In the genomic region with DNA sequence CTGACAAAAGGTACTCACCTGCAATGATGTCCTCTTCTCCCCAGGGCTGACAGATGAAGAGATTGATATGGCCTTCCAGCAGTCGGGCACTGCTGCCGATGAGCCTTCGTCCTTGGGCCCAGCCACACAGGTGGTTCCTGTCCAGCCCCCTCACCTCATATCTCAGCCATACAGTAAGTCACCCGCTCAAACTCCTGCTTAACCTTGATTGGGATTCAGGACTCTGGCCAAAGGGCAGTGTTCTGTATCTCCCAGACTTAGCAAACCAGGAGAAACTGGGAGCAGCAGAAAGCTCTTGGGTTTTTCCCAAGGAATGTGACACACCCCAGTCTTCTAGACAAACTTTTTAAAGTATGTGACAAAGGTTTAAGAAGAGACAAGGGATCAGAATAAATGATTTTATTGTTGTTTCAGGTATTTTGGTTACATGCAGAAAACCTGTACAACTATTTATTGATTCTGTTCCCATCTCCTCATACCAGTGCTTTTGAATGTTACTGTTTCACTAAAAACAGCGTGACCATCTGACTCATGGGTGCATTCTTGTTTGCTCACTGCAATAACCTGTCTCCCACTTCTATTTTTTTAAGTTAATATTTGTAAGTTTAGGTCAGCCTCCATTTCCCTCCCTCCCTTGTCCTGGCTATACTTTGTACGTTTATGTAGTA, we compare ENCODE assay signal across 11 cellular contexts.
A peak's percentile ranks its signal among the peaks of the same experiment; 100 is the strongest.
DNase-seq lines count a peak whose midpoint lies in the region; FAIRE-seq and TF ChIP-seq lines count a peak whose summit lies in the region.
"Had no signal": no experiment of that assay in that cellular context is flagged by ENCODE, and none has a peak within 500 bp of the region (broad histone marks: within the 10 kb centered on the region; RNA-seq: fewer than 3 reads in every experiment).

No MANE protein-coding gene starts in this region.

- H4K20me1 ChIP-seq in fibroblast of lung (ENCODE audit: control insufficient read depth, extremely low read depth, insufficient read depth, low read length) (no peaks in the 10 kb centered on the region), osteoblast (ENCODE audit: insufficient read depth, low read length) (no peaks in the 10 kb centered on the region)

- FAIRE-seq in RCC 7860 (lab: Jason Lieb, UNC), result peak; percentile 94
- FAIRE-seq: TTC549 had no signal

- H3K27me3 ChIP-seq in fibroblast of lung (ENCODE audit: control insufficient read depth, insufficient read depth, low read length) (no peaks in the 10 kb centered on the region), osteoblast (ENCODE audit: insufficient read depth, low read length) (no peaks in the 10 kb centered on the region), esophagus muscularis mucosa (no peaks in the 10 kb centered on the region), testis (no peaks in the 10 kb centered on the region)

- TF ChIP-seq CTCF in fibroblast of lung (conservative IDR thresholded peaks at IDR 0.05 in 1 of 2, IDR thresholded peaks at IDR 0.05 in 1 of 2; ENCODE audit: low read depth in 1 of 2, low read length in 2 of 2), result no peak
- no peak for TF ChIP-seq CTCF in osteoblast (IDR thresholded peaks at IDR 0.05; ENCODE audit: extremely low read depth, low read depth, low read length)
- TF ChIP-seq CTCF in esophagus muscularis mucosa (IDR thresholded peaks at IDR 0.05), result no peak
- TF ChIP-seq CTCF in testis (IDR thresholded peaks at IDR 0.05), result no peak

- H3K9me3 ChIP-seq in fibroblast of lung (ENCODE audit: control insufficient read depth, insufficient read depth, low read depth, low read length) (no peaks in the 10 kb centered on the region), osteoblast (ENCODE audit: low read depth, low read length) (no peaks in the 10 kb centered on the region), esophagus muscularis mucosa (no peaks in the 10 kb centered on the region), testis (no peaks in the 10 kb centered on the region)
- H3K9me3 ChIP-seq: thoracic aorta had no signal

- in situ Hi-C loops in Caki2 (cut with HindIII; ENCODE audit: low pct_unique_long_range_greater_than_20kb, low sequenced_read_pairs), result no loop called here

- no peak overlapping the region for H3K4me3 ChIP-seq in fibroblast of lung (replicated peaks in 1 of 4; ENCODE audit: control extremely low read depth in 1 of 4, insufficient read depth in 1 of 4, low read depth in 3 of 4, low read length in 4 of 4)
- H3K4me3 ChIP-seq in osteoblast (ENCODE audit: insufficient read depth, low read length), result no peak overlapping the region
- no peak overlapping the region for H3K4me3 ChIP-seq in esophagus muscularis mucosa
- H3K4me3 ChIP-seq in testis, result no peak overlapping the region
- H3K4me3 ChIP-seq: thoracic aorta had no signal

- H3K4me2 ChIP-seq in fibroblast of lung (ENCODE audit: extremely low read depth, insufficient read depth, low read length) (peak overlapping the region; percentile 60), osteoblast (ENCODE audit: insufficient read depth, low read length) (peak overlapping the region; percentile 62)

- H3K4me1 ChIP-seq in fibroblast of lung (ENCODE audit: control insufficient read depth, extremely low read depth, insufficient read depth, low read length), result peaks cover 5% of the 10 kb centered on the region
- H3K4me1 ChIP-seq in osteoblast (ENCODE audit: insufficient read depth, low read length), result peaks cover 14% of the 10 kb centered on the region
- H3K4me1 ChIP-seq in esophagus muscularis mucosa, result peaks cover 0 to 19% (median 4%) of the 10 kb centered on the region in 4 donors
- H3K4me1 ChIP-seq in testis, result peaks cover 13% of the 10 kb centered on the region

- H3K9ac ChIP-seq in fibroblast of lung (ENCODE audit: insufficient read depth, low read length), result no peak overlapping the region

- DNase-seq in Caki2 (ENCODE audit: low read depth) (peak; percentile 97), RCC 7860 (ENCODE audit: low spot score) (peak; percentile 81), fibroblast of lung (ENCODE audit: low read depth in 2 of 2) (peak; percentile 70 to 93), osteoblast (ENCODE audit: insufficient read length, low spot score, missing footprints) (peak; percentile 91), amygdala (lab: John Stamatoyannopoulos, UW) (no peak), esophagus muscularis mucosa (ENCODE audit: extremely low spot score) (no peak), testis (no peak)
- no peak for DNase-seq in stimulated activated CD4-positive, alpha-beta T cell treated with anti-CD3 and anti-CD28 coated beads, Interleukin-12 subunit alpha, Interleukin-12 subunit beta, amount 100 ng/mL, for 4 hours
- DNase-seq: NCI-H2029 had no signal

- no peaks in the 10 kb centered on the region for H3K79me2 ChIP-seq in fibroblast of lung (ENCODE audit: control insufficient read depth, insufficient read depth, low read length)
- no peaks in the 10 kb centered on the region for H3K79me2 ChIP-seq in osteoblast (ENCODE audit: insufficient read depth, low read length)

- H3K36me3 ChIP-seq in fibroblast of lung (ENCODE audit: control insufficient read depth, insufficient read depth, low read length) (no peaks in the 10 kb centered on the region), osteoblast (ENCODE audit: insufficient read depth, low read length) (peaks cover 3% of the 10 kb centered on the region), esophagus muscularis mucosa (peaks cover 0 to 12% (median 0%) of the 10 kb centered on the region in 4 donors), testis (ENCODE audit: low read depth, missing control alignments) (no peaks in the 10 kb centered on the region)
- H3K36me3 ChIP-seq: thoracic aorta had no signal

- H2AFZ ChIP-seq in fibroblast of lung (ENCODE audit: low read length) (no peak overlapping the region), osteoblast (ENCODE audit: low read length) (no peak overlapping the region)

- H3K27ac ChIP-seq in fibroblast of lung (ENCODE audit: insufficient read depth, low read length), result peak overlapping the region; percentile 36
- H3K27ac ChIP-seq in osteoblast (ENCODE audit: low read depth, low read length), result peak overlapping the region; percentile 80
- no peak overlapping the region for H3K27ac ChIP-seq in esophagus muscularis mucosa (replicated peaks in 1 of 4)
- H3K27ac ChIP-seq in testis, result no peak overlapping the region
- H3K27ac ChIP-seq: thoracic aorta had no signal

- no peak for TF ChIP-seq EP300 in esophagus muscularis mucosa (IDR thresholded peaks at IDR 0.05)

- 84% methylated on average over 6 of the region's 6 CpGs for WGBS in esophagus muscularis mucosa
- 60 to 68% methylated on average over 6 of the region's 6 CpGs for WGBS in testis, 2 donors

- intact Hi-C loops in esophagus muscularis mucosa (cut with DNase I), result no loop called here
- intact Hi-C loops in testis (cut with DNase I; ENCODE audit: low total_unique reads), result no loop called here

- no peak for TF ChIP-seq POLR2A in esophagus muscularis mucosa (IDR thresholded peaks at IDR 0.05; ENCODE audit: low read depth)
- TF ChIP-seq POLR2A in testis (IDR thresholded peaks at IDR 0.05), result no peak

Comparison
In these comparisons a context has a peak if more than half of its experiments do, and no peak if none do; other contexts are left out.
1. DNase-seq: peak in Caki2 (single experiment), RCC 7860 (single experiment), fibroblast of lung (2 of 2) and osteoblast (single experiment); none in amygdala (0 of 56), stimulated activated CD4-positive, alpha-beta T cell treated with anti-CD3 and anti-CD28 coated beads, Interleukin-12 subunit alpha, Interleukin-12 subunit beta, amount 100 ng/mL, for 4 hours (single experiment), esophagus muscularis mucosa (single experiment) and testis (single experiment).
2. H3K27ac ChIP-seq: peak in fibroblast of lung (single experiment) and osteoblast (single experiment); none in esophagus muscularis mucosa (0 of 4) and testis (0 of 2).